ENCODE assay signal across 21 cellular contexts in genomic region chr11:5366365-5366764, GRCh38. TPM values are rescaled to one million over a fixed set of nuclear protein-coding genes. Genes with fewer than 3 reads are reported as not detected.
"Had no signal": no experiment of that assay in that cellular context is flagged by ENCODE, and none has a peak within 500 bp of the region (broad histone marks: within the 10 kb centered on the region; RNA-seq: fewer than 3 reads in every experiment).

No MANE protein-coding gene starts in this region.

RNA-seq across cellular contexts. Expression of gene OR51B6, which starts 15.1 kb away (rescaled TPM):
- total RNA-seq: activated CD4-positive, alpha-beta memory T cell treated with anti-CD3 and anti-CD28 coated beads, Interleukin-2, amount 10 ng/mL, durations not matched to agents 7 days and 5 days; activated CD4-positive, alpha-beta T cell treated with anti-CD3 and anti-CD28 coated beads, Interleukin-2, amount 10 ng/mL, durations not matched to agents 7 days and 5 days; activated naive CD8-positive, alpha-beta T cell treated with anti-CD3 and anti-CD28 coated beads, Interleukin-2, amount 10 ng/mL, durations not matched to agents 7 days and 5 days; ascending aorta; breast epithelium; colonic mucosa; dermis microvascular lymphatic vessel endothelial cell; foreskin keratinocyte; heart left ventricle; kidney; left colon; liver; mammary epithelial cell; pancreas; prostate gland; sciatic nerve; subcutaneous adipose tissue; thoracic aorta had no signal
- polyA plus RNA-seq: esophagus, foreskin keratinocyte, heart left ventricle, immature natural killer cell, liver, mammary epithelial cell, pancreas, small intestine had no signal

RNA-seq across cellular contexts. Expression of gene OR51M1, which starts 17.2 kb away (rescaled TPM):
- total RNA-seq: activated CD4-positive, alpha-beta memory T cell treated with anti-CD3 and anti-CD28 coated beads, Interleukin-2, amount 10 ng/mL, durations not matched to agents 7 days and 5 days; activated CD4-positive, alpha-beta T cell treated with anti-CD3 and anti-CD28 coated beads, Interleukin-2, amount 10 ng/mL, durations not matched to agents 7 days and 5 days; activated naive CD8-positive, alpha-beta T cell treated with anti-CD3 and anti-CD28 coated beads, Interleukin-2, amount 10 ng/mL, durations not matched to agents 7 days and 5 days; ascending aorta; breast epithelium; colonic mucosa; dermis microvascular lymphatic vessel endothelial cell; foreskin keratinocyte; heart left ventricle; kidney; left colon; liver; mammary epithelial cell; pancreas; sciatic nerve; subcutaneous adipose tissue; thoracic aorta had no signal
- polyA plus RNA-seq: esophagus, foreskin keratinocyte, heart left ventricle, immature natural killer cell, liver, mammary epithelial cell, pancreas, small intestine had no signal

RNA-seq across cellular contexts. Expression of gene OR51B5, which starts 23.0 kb away (rescaled TPM):
- total RNA-seq: activated CD4-positive, alpha-beta memory T cell treated with anti-CD3 and anti-CD28 coated beads, Interleukin-2, amount 10 ng/mL, durations not matched to agents 7 days and 5 days; activated CD4-positive, alpha-beta T cell treated with anti-CD3 and anti-CD28 coated beads, Interleukin-2, amount 10 ng/mL, durations not matched to agents 7 days and 5 days; activated naive CD8-positive, alpha-beta T cell treated with anti-CD3 and anti-CD28 coated beads, Interleukin-2, amount 10 ng/mL, durations not matched to agents 7 days and 5 days; ascending aorta; colonic mucosa; dermis microvascular lymphatic vessel endothelial cell; foreskin keratinocyte; kidney; left colon; mammary epithelial cell had no signal
- polyA plus RNA-seq: esophagus, foreskin keratinocyte, immature natural killer cell, liver, mammary epithelial cell, small intestine had no signal

RNA-seq across cellular contexts. Expression of gene OR51B2, which starts 42.3 kb away (rescaled TPM):
- total RNA-seq: activated CD4-positive, alpha-beta memory T cell treated with anti-CD3 and anti-CD28 coated beads, Interleukin-2, amount 10 ng/mL, durations not matched to agents 7 days and 5 days; activated CD4-positive, alpha-beta T cell treated with anti-CD3 and anti-CD28 coated beads, Interleukin-2, amount 10 ng/mL, durations not matched to agents 7 days and 5 days; activated naive CD8-positive, alpha-beta T cell treated with anti-CD3 and anti-CD28 coated beads, Interleukin-2, amount 10 ng/mL, durations not matched to agents 7 days and 5 days; ascending aorta; colonic mucosa; dermis microvascular lymphatic vessel endothelial cell; foreskin keratinocyte; heart left ventricle; kidney; left colon; mammary epithelial cell; pancreas; prostate gland; subcutaneous adipose tissue; thoracic aorta had no signal
- polyA plus RNA-seq: esophagus, foreskin keratinocyte, heart left ventricle, immature natural killer cell, liver, mammary epithelial cell, pancreas, small intestine had no signal

RNA-seq across cellular contexts. Expression of gene OR51Q1, which starts 55.5 kb away (rescaled TPM):
- total RNA-seq: activated CD4-positive, alpha-beta memory T cell treated with anti-CD3 and anti-CD28 coated beads, Interleukin-2, amount 10 ng/mL, durations not matched to agents 7 days and 5 days; activated CD4-positive, alpha-beta T cell treated with anti-CD3 and anti-CD28 coated beads, Interleukin-2, amount 10 ng/mL, durations not matched to agents 7 days and 5 days; activated naive CD8-positive, alpha-beta T cell treated with anti-CD3 and anti-CD28 coated beads, Interleukin-2, amount 10 ng/mL, durations not matched to agents 7 days and 5 days; ascending aorta; breast epithelium; colonic mucosa; dermis microvascular lymphatic vessel endothelial cell; foreskin keratinocyte; heart left ventricle; kidney; left colon; liver; mammary epithelial cell; pancreas; prostate gland; sciatic nerve; subcutaneous adipose tissue; thoracic aorta had no signal
- polyA plus RNA-seq: esophagus, foreskin keratinocyte, heart left ventricle, immature natural killer cell, liver, mammary epithelial cell, pancreas, small intestine had no signal
